In genomic region chr1:166383635-166384346, GRCh38 we compare ENCODE assay signal across 3 cellular contexts.
TF ChIP-seq lines count a peak whose summit lies in the region.

No MANE protein-coding gene starts in this region.

TF ChIP-seq in GM23338, 12 proteins besides CTCF, POLR2A, EP300 and RAD21 (continues in another document):
- no peak for TF ChIP-seq ZNF114 (CRISPR knock-in tag; IDR thresholded peaks at IDR 0.05)
- TF ChIP-seq REST (IDR thresholded peaks at IDR 0.05; ENCODE audit: unreplicated experiment), result no peak
- no peak for TF ChIP-seq JUNB (IDR thresholded peaks at IDR 0.05; ENCODE audit: unreplicated experiment)
- TF ChIP-seq ETS1 (IDR thresholded peaks at IDR 0.05), result no peak
- no peak for TF ChIP-seq ZNF331 (CRISPR knock-in tag; IDR thresholded peaks at IDR 0.05; ENCODE audit: low read depth)
- TF ChIP-seq POLR2AphosphoS5 (IDR thresholded peaks at IDR 0.05; ENCODE audit: low read depth), result no peak

TF ChIP-seq in H1, 55 proteins besides CTCF, POLR2A, EP300 and RAD21:
- no peak for TF ChIP-seq FOSL1 (IDR thresholded peaks at IDR 0.05; ENCODE audit: insufficient read depth, low read depth, low read length)
- TF ChIP-seq NANOG (IDR thresholded peaks at IDR 0.05; ENCODE audit: insufficient read depth, low read depth, low read length, poor library complexity, severe bottlenecking), result no peak
- no peak for TF ChIP-seq SIRT6 (IDR thresholded peaks at IDR 0.05; ENCODE audit: low read length)
- TF ChIP-seq EGR1 (IDR thresholded peaks at IDR 0.05; ENCODE audit: borderline replicate concordance, low read depth, low read length), result no peak
- TF ChIP-seq BACH1 (IDR thresholded peaks at IDR 0.05; ENCODE audit: low read length), result no peak
- TF ChIP-seq TAF1 (IDR thresholded peaks at IDR 0.05; ENCODE audit: low read depth, low read length), result no peak
- no peak for TF ChIP-seq POU5F1 (IDR thresholded peaks at IDR 0.05; ENCODE audit: low read depth, low read length)
- no peak for TF ChIP-seq SAP30 (IDR thresholded peaks at IDR 0.05; ENCODE audit: insufficient read depth, insufficient replicate concordance, low read length)
- TF ChIP-seq RFX5 (IDR thresholded peaks at IDR 0.05; ENCODE audit: borderline replicate concordance, low read depth, low read length), result no peak
- no peak for TF ChIP-seq NRF1 (IDR thresholded peaks at IDR 0.05; ENCODE audit: low read depth, low read length)
- TF ChIP-seq JUN (IDR thresholded peaks at IDR 0.05; ENCODE audit: low read depth, low read length), result no peak
- no peak for TF ChIP-seq CREB1 (IDR thresholded peaks at IDR 0.05)
- TF ChIP-seq USF2 (IDR thresholded peaks at IDR 0.05; ENCODE audit: low read length), result no peak
- TF ChIP-seq ATF3 (IDR thresholded peaks at IDR 0.05; ENCODE audit: insufficient read depth, low read depth, low read length), result no peak
- TF ChIP-seq SP4 (IDR thresholded peaks at IDR 0.05; ENCODE audit: low read length), result no peak
- no peak for TF ChIP-seq TCF12 (IDR thresholded peaks at IDR 0.05; ENCODE audit: low read depth, low read length)

TF ChIP-seq in neural cell, 6 proteins besides CTCF, POLR2A, EP300 and RAD21:
- no peak for TF ChIP-seq SMC3 (conservative IDR thresholded peaks at IDR 0.05; ENCODE audit: poor library complexity)
